Comparison of ENCODE assay signal across 20 cellular contexts in genomic region chr16:54588026-54588425, GRCh38.
"Had no signal": no experiment of that assay in that cellular context is flagged by ENCODE, and none has a peak within 500 bp of the region (broad histone marks: within the 10 kb centered on the region; RNA-seq: fewer than 3 reads in every experiment).

No MANE protein-coding gene starts in this region.

- H3K79me2 ChIP-seq: hepatocyte had no signal

- H3K27ac ChIP-seq: hepatocyte, pancreas had no signal

- H3K4me3 Mint-ChIP-seq: dendritic cell treated with granulocyte-macrophage colony-stimulating factor and Interleukin-4, amounts not matched to agents 40 ng/mL and 50 ng/mL, for 4 days; effector memory CD8-positive, alpha-beta T cell; naive thymus-derived CD4-positive, alpha-beta T cell; nephron progenitor cell had no signal

- H3K27me3 ChIP-seq: hepatocyte, pancreas had no signal

- H3K4me3 ChIP-seq: hepatocyte, lung, pancreas had no signal

- H3K27ac Mint-ChIP-seq: dendritic cell treated with granulocyte-macrophage colony-stimulating factor and Interleukin-4, amounts not matched to agents 40 ng/mL and 50 ng/mL, for 4 days; effector memory CD8-positive, alpha-beta T cell; naive thymus-derived CD4-positive, alpha-beta T cell; nephron progenitor cell; progenitor cell of endocrine pancreas had no signal

- DNase-seq: effector memory CD8-positive, alpha-beta T cell; erythroblast; foreskin melanocyte; head of caudate nucleus; kidney; left cardiac atrium; left ventricle myocardium superior; mesendoderm; naive thymus-derived CD4-positive, alpha-beta T cell; nephron progenitor cell; pancreas; right cardiac atrium; small intestine; stimulated activated CD4-positive, alpha-beta T cell treated with anti-CD3 and anti-CD28 coated beads, Interleukin-2, amount 100 ng/mL, for 48 hours; stimulated activated naive CD4-positive, alpha-beta T cell treated with Interleukin-2 at 50 U/mL for 16 hours; trophoblast cell had no signal

- H3K36me3 ChIP-seq: pancreas had no signal

- H2AFZ ChIP-seq: hepatocyte had no signal

- H3K4me1 ChIP-seq: pancreas had no signal

- H3K9me3 ChIP-seq: pancreas had no signal

- H3K9me3 Mint-ChIP-seq: dendritic cell treated with granulocyte-macrophage colony-stimulating factor and Interleukin-4, amounts not matched to agents 40 ng/mL and 50 ng/mL, for 4 days; nephron progenitor cell had no signal

- ATAC-seq: effector memory CD8-positive, alpha-beta T cell; left cardiac atrium; left ventricle myocardium superior; naive thymus-derived CD4-positive, alpha-beta T cell; pancreas; right cardiac atrium had no signal

- H3K4me2 ChIP-seq: hepatocyte had no signal
